Comparison of ENCODE assay signal across 13 cellular contexts in genomic region chr17:47801906-47802305, GRCh38. TPM values are rescaled to one million over a fixed set of nuclear protein-coding genes. Genes with fewer than 3 reads are reported as not detected.
"Had no signal": no experiment of that assay in that cellular context is flagged by ENCODE, and none has a peak within 500 bp of the region (broad histone marks: within the 10 kb centered on the region; RNA-seq: fewer than 3 reads in every experiment).

No MANE protein-coding gene starts in this region.

- H3K27ac ChIP-seq: brain microvascular endothelial cell, cardiac muscle cell, VCaP had no signal

- H3K9me3 Mint-ChIP-seq: activated CD4-positive, alpha-beta memory T cell treated with anti-CD3 and anti-CD28 coated beads, Interleukin-2, amount 10 ng/mL, durations not matched to agents 7 days and 5 days; activated T-cell treated with anti-CD3 and anti-CD28 coated beads, Interleukin-2, amount 50 U/mL, for 72 hours; activated T-helper 2 cell treated with anti-CD3 and anti-CD28 coated beads, Interferon-gamma antibody, Interleukin-2, Interleukin-4, amounts not matched to agents 10 μg/mL and 5 μg/mL and 100 μg/mL, durations not matched to agents 14 hours and 24 hours and 36 hours had no signal

- H3K27ac Mint-ChIP-seq: activated CD4-positive, alpha-beta memory T cell treated with anti-CD3 and anti-CD28 coated beads, Interleukin-2, amount 10 ng/mL, durations not matched to agents 7 days and 5 days; activated CD4-positive, alpha-beta T cell treated with anti-CD3 and anti-CD28 coated beads for 36 hours; activated naive CD8-positive, alpha-beta T cell; activated T-cell treated with anti-CD3 and anti-CD28 coated beads, Interleukin-2, amount 50 U/mL, for 72 hours; activated T-helper 2 cell treated with anti-CD3 and anti-CD28 coated beads, Interferon-gamma antibody, Interleukin-2, Interleukin-4, amounts not matched to agents 10 μg/mL and 5 μg/mL and 100 μg/mL, durations not matched to agents 14 hours and 24 hours and 36 hours had no signal

- H3K4me3 ChIP-seq: cardiac muscle cell, MG63 had no signal

- H3K4me1 Mint-ChIP-seq: activated CD4-positive, alpha-beta memory T cell treated with anti-CD3 and anti-CD28 coated beads, Interleukin-2, amount 10 ng/mL, durations not matched to agents 7 days and 5 days; activated CD4-positive, alpha-beta T cell treated with anti-CD3 and anti-CD28 coated beads for 36 hours had no signal

- H3K36me3 ChIP-seq: cardiac muscle cell had no signal

- H3K9me3 ChIP-seq: MG63 had no signal

- H3K36me3 Mint-ChIP-seq: activated naive CD8-positive, alpha-beta T cell had no signal

- DNase-seq: cerebellar nuclear complex, MV-4-11, SIG-M5 had no signal

- H3K4me3 Mint-ChIP-seq: activated CD4-positive, alpha-beta memory T cell treated with anti-CD3 and anti-CD28 coated beads, Interleukin-2, amount 10 ng/mL, durations not matched to agents 7 days and 5 days; activated CD4-positive, alpha-beta T cell treated with anti-CD3 and anti-CD28 coated beads for 36 hours; activated naive CD8-positive, alpha-beta T cell; activated T-cell treated with anti-CD3 and anti-CD28 coated beads, Interleukin-2, amount 50 U/mL, for 72 hours had no signal

RNA-seq across cellular contexts. Expression of gene LRRC46, which starts 29.6 kb away (rescaled TPM):
- total RNA-seq: cardiac muscle cell had no signal

RNA-seq across cellular contexts. Expression of gene SP6, which starts 49.1 kb away (rescaled TPM):
- total RNA-seq: T-helper 2 cell treated with Interferon-gamma antibody and Interleukin-4, amounts not matched to agents 100 ng/mL and 5 ng/mL, for 36 hours had no signal
